Comparison of ENCODE assay signal across 20 cellular contexts in the genomic region with DNA sequence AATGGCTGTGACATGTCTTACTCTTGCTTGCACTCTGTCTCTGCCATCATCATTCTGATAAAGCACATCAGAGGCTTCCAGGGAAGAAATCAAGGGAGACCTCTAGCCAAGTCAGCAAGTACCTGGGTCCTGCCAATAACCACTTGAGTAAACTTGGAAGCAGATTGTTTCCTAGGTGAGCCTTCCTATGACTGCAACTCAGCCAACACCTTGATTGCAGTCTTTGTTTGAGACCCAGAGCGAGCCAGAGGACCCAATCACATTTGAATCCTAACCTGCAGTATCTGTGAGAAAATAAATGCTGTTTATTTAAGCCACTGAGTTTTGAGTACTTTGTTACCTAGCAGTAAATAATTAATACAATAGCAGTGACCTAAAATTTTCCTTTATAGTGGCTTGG.
A peak's percentile ranks its signal among the peaks of the same experiment; 100 is the strongest.
DNase-seq lines count a peak whose midpoint lies in the region; ATAC-seq and TF ChIP-seq lines count a peak whose summit lies in the region.
"Had no signal": no experiment of that assay in that cellular context is flagged by ENCODE, and none has a peak within 500 bp of the region (broad histone marks: within the 10 kb centered on the region; RNA-seq: fewer than 3 reads in every experiment).

No MANE protein-coding gene starts in this region.

- H3K27ac Mint-ChIP-seq in activated naive CD8-positive, alpha-beta T cell treated with anti-CD3 and anti-CD28 coated beads, Interleukin-2, amount 50 U/mL, for 24 hours = no peak overlapping the region
- H3K27ac Mint-ChIP-seq: CD4-positive, CD25-positive, alpha-beta regulatory T cell had no signal

- ATAC-seq in HG03460 (IDR thresholded peaks at IDR 0.05; ENCODE audit: unreplicated experiment) (no peak), GM19351 (IDR thresholded peaks at IDR 0.05; ENCODE audit: unreplicated experiment) (no peak)
- no peak for ATAC-seq in activated naive CD8-positive, alpha-beta T cell treated with anti-CD3 and anti-CD28 coated beads, Interleukin-2, amount 50 U/mL, for 24 hours
- ATAC-seq: HCT116 had no signal

- no peaks in the 10 kb centered on the region for H3K79me2 ChIP-seq in hepatocyte

- no peaks in the 10 kb centered on the region for H3K36me3 ChIP-seq in hepatocyte (replicated peaks; ENCODE audit: insufficient read depth, low read depth)
- H3K36me3 ChIP-seq: BLaER1 had no signal

- no peak overlapping the region for H3K4me3 Mint-ChIP-seq in activated naive CD8-positive, alpha-beta T cell treated with anti-CD3 and anti-CD28 coated beads, Interleukin-2, amount 50 U/mL, for 24 hours
- H3K4me3 Mint-ChIP-seq: CD4-positive, CD25-positive, alpha-beta regulatory T cell had no signal

- no peaks in the 10 kb centered on the region for H3K27me3 Mint-ChIP-seq in activated naive CD8-positive, alpha-beta T cell treated with anti-CD3 and anti-CD28 coated beads, Interleukin-2, amount 50 U/mL, for 24 hours
- H3K27me3 Mint-ChIP-seq: CD4-positive, CD25-positive, alpha-beta regulatory T cell had no signal

- H3K9me3 Mint-ChIP-seq in activated naive CD8-positive, alpha-beta T cell treated with anti-CD3 and anti-CD28 coated beads, Interleukin-2, amount 50 U/mL, for 24 hours = no peaks in the 10 kb centered on the region
- H3K9me3 Mint-ChIP-seq: CD4-positive, CD25-positive, alpha-beta regulatory T cell had no signal

- H3K4me1 ChIP-seq in hepatocyte (ENCODE audit: insufficient read depth) = no peaks in the 10 kb centered on the region
- H3K4me1 ChIP-seq: BLaER1 had no signal

- H3K4me3 ChIP-seq in hepatocyte = no peak overlapping the region
- H3K4me3 ChIP-seq: BLaER1, SK-N-MC had no signal

- DNase-seq in NCI-H2196 treated with DMSO at 0.1 percent for 48 hours (lab: John Stamatoyannopoulos, UW; ENCODE audit: unreplicated experiment) (peak; percentile 6), NCI-H2196 (lab: John Stamatoyannopoulos, UW; ENCODE audit: unreplicated experiment) (no peak), NCI-H1105 treated with DMSO at 0.1 percent for 48 hours (lab: John Stamatoyannopoulos, UW) (peak; percentile 62), hepatocyte (ENCODE audit: low spot score) (peak; percentile 19)
- DNase-seq in activated naive CD8-positive, alpha-beta T cell treated with anti-CD3 and anti-CD28 coated beads, Interleukin-2, amount 50 U/mL, for 24 hours = no peak
- DNase-seq: CD4-positive, CD25-positive, alpha-beta regulatory T cell; IMR-90; KG1; MM.1S; NCI-H1048; NCI-H1436; NCI-H1930; NCI-H2171; NCI-H524; SIG-M5 had no signal

- H3K9me3 ChIP-seq in hepatocyte (ENCODE audit: low read depth) = no peaks in the 10 kb centered on the region
- H3K9me3 ChIP-seq: BLaER1 had no signal

- no peak for TF ChIP-seq CTCF in hepatocyte (IDR thresholded peaks at IDR 0.05; ENCODE audit: poor library complexity)

- H4K20me1 ChIP-seq in hepatocyte (ENCODE audit: insufficient read depth, poor library complexity, severe bottlenecking) = no peaks in the 10 kb centered on the region
- H4K20me1 ChIP-seq: BLaER1 had no signal

- no peaks in the 10 kb centered on the region for H3K27me3 ChIP-seq in hepatocyte
- H3K27me3 ChIP-seq: BLaER1 had no signal

- no peaks in the 10 kb centered on the region for H3K36me3 Mint-ChIP-seq in activated naive CD8-positive, alpha-beta T cell treated with anti-CD3 and anti-CD28 coated beads, Interleukin-2, amount 50 U/mL, for 24 hours (ENCODE audit: low read depth)
- H3K36me3 Mint-ChIP-seq: CD4-positive, CD25-positive, alpha-beta regulatory T cell had no signal

- 41% methylated on average over 1 of the region's 1 CpG for WGBS in hepatocyte (ENCODE audit: low lambda C conversion rate, missing lambda C conversion rate)

- H3K9me2 ChIP-seq in hepatocyte (replicated peaks; ENCODE audit: insufficient read depth) = no peaks in the 10 kb centered on the region

- no peak overlapping the region for H3K4me2 ChIP-seq in hepatocyte
- H3K4me2 ChIP-seq: BLaER1 had no signal

- H3K27ac ChIP-seq in hepatocyte = no peak overlapping the region
- H3K27ac ChIP-seq: BLaER1, SK-N-MC had no signal

- no peak overlapping the region for H2AFZ ChIP-seq in hepatocyte

- H3K4me1 Mint-ChIP-seq in activated naive CD8-positive, alpha-beta T cell treated with anti-CD3 and anti-CD28 coated beads, Interleukin-2, amount 50 U/mL, for 24 hours = no peaks in the 10 kb centered on the region
- H3K4me1 Mint-ChIP-seq: CD4-positive, CD25-positive, alpha-beta regulatory T cell had no signal

Comparison
In these comparisons a context has a peak if more than half of its experiments do, and no peak if none do; other contexts are left out.
1. DNase-seq: peak in NCI-H2196 treated with DMSO at 0.1 percent for 48 hours (single experiment), NCI-H1105 treated with DMSO at 0.1 percent for 48 hours (single experiment) and hepatocyte (single experiment); none in NCI-H2196 (single experiment) and activated naive CD8-positive, alpha-beta T cell treated with anti-CD3 and anti-CD28 coated beads, Interleukin-2, amount 50 U/mL, for 24 hours (single experiment).